In the genomic region with DNA sequence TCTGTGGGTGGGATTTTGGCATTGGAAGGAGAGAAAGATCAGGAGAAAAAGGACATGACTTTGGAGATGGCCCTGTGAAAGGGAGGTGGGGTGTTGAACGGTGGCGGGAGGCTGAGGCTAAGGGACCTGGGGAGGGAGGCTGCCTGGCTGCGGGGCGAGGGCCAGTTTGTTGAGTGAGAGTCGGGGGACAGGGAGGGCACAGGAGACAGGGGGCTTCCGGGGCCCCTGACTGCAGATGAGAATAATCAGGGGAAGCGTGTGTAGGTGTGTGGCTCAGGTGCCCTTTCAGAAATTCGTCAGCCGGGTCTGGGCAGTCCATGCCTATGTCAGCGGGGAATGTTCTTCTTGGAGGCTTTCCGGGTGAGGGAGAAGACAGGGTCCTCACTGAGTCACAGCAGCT, we compare ENCODE assay signal across 19 cellular contexts. TPM values are rescaled to one million over a fixed set of nuclear protein-coding genes. Genes with fewer than 3 reads are reported as not detected.
DNase-seq lines count a peak whose midpoint lies in the region; ATAC-seq and TF ChIP-seq lines count a peak whose summit lies in the region.
"Had no signal": no experiment of that assay in that cellular context is flagged by ENCODE, and none has a peak within 500 bp of the region (broad histone marks: within the 10 kb centered on the region; RNA-seq: fewer than 3 reads in every experiment).

No MANE protein-coding gene starts in this region.

- H3F3A ChIP-seq in GM23338 (replicated peaks; ENCODE audit: low read depth) (no peaks in the 10 kb centered on the region), smooth muscle cell (ENCODE audit: low read depth) (no peaks in the 10 kb centered on the region)

- no peaks in the 10 kb centered on the region for H3K9me3 Mint-ChIP-seq in GM23338
- H3K9me3 Mint-ChIP-seq in brain, result no peaks in the 10 kb centered on the region
- H3K9me3 Mint-ChIP-seq in nephron progenitor cell, result no peaks in the 10 kb centered on the region
- no peaks in the 10 kb centered on the region for H3K9me3 Mint-ChIP-seq in stimulated activated memory B cell treated with anti-CD40 and anti-IgM and Interleukin-4, amounts not matched to agents 10 μg/mL and 1 μg/mL and 100 μg/mL, for 72 hours

- no peaks in the 10 kb centered on the region for H3K9me3 ChIP-seq in smooth muscle cell (replicated peaks; ENCODE audit: low read depth)
- H3K9me3 ChIP-seq: HAP-1 had no signal

- H3K36me3 ChIP-seq in GM23338 (ENCODE audit: insufficient read depth), result no peaks in the 10 kb centered on the region
- no peaks in the 10 kb centered on the region for H3K36me3 ChIP-seq in smooth muscle cell (ENCODE audit: low read depth)
- H3K36me3 ChIP-seq: HAP-1 had no signal

- no peak overlapping the region for H3K27ac ChIP-seq in GM23338 (ENCODE audit: low read depth)
- peak overlapping the region; percentile 71 for H3K27ac ChIP-seq in smooth muscle cell (ENCODE audit: low read depth)

- no peak for DNase-seq in GM23338 (ENCODE audit: low spot score)
- no peak for DNase-seq in nephron progenitor cell
- DNase-seq in smooth muscle cell (lab: John Stamatoyannopoulos, UW; ENCODE audit: unreplicated experiment), result no peak
- no peak for DNase-seq in activated CD4-positive, alpha-beta T cell treated with anti-CD3 and anti-CD28 coated beads, Interleukin-2, amount 50 U/mL, for 1 hour
- DNase-seq in GF-D8 (lab: John Stamatoyannopoulos, UW), result no peak
- DNase-seq: DMS79 treated with DMSO at 0.1 percent for 48 hours, Karpas-422, NCI-H1417 treated with DMSO at 0.1 percent for 48 hours, NCI-H187 treated with DMSO at 0.1 percent for 48 hours, NCI-H2227 treated with DMSO at 0.1 percent for 48 hours, NCI-H524, PC-3, RPMI8226, SIG-M5 had no signal

- H3K9me2 ChIP-seq in GM23338 (ENCODE audit: insufficient read depth), result no peaks in the 10 kb centered on the region

- TF ChIP-seq CTCF in GM23338 (conservative IDR thresholded peaks at IDR 0.05; ENCODE audit: low read depth in 2 of 2) (no peak), brain (conservative IDR thresholded peaks at IDR 0.05) (no peak), nephron progenitor cell (IDR thresholded peaks at IDR 0.05) (no peak), smooth muscle cell (IDR thresholded peaks at IDR 0.05; ENCODE audit: borderline replicate concordance, insufficient read depth, poor library complexity, severe bottlenecking) (no peak)

- peak overlapping the region; percentile 69 for H3K9ac ChIP-seq in smooth muscle cell (ENCODE audit: low read depth)

- H3K4me3 Mint-ChIP-seq in GM23338, result no peak overlapping the region
- no peak overlapping the region for H3K4me3 Mint-ChIP-seq in brain
- no peak overlapping the region for H3K4me3 Mint-ChIP-seq in nephron progenitor cell
- H3K4me3 Mint-ChIP-seq in stimulated activated memory B cell treated with anti-CD40 and anti-IgM and Interleukin-4, amounts not matched to agents 10 μg/mL and 1 μg/mL and 100 μg/mL, for 72 hours, result no peak overlapping the region
- H3K4me3 Mint-ChIP-seq: IgD-negative memory B cell had no signal

- H3K27ac Mint-ChIP-seq in GM23338 (no peak overlapping the region), brain (peak overlapping the region in 4 of 5 experiments; percentile 39 to 91 (median 82)), nephron progenitor cell (peak overlapping the region; percentile 53)
- H3K27ac Mint-ChIP-seq in stimulated activated memory B cell treated with anti-CD40 and anti-IgM and Interleukin-4, amounts not matched to agents 10 μg/mL and 1 μg/mL and 100 μg/mL, for 72 hours, result no peak overlapping the region

- H3K4me1 Mint-ChIP-seq in GM23338, result peaks cover 3% of the 10 kb centered on the region; the same call in 1 of the 3 replicates
- H3K4me1 Mint-ChIP-seq in brain, result peaks cover 23% of the 10 kb centered on the region
- H3K4me1 Mint-ChIP-seq in nephron progenitor cell, result peaks cover 41% of the 10 kb centered on the region
- H3K4me1 Mint-ChIP-seq in stimulated activated memory B cell treated with anti-CD40 and anti-IgM and Interleukin-4, amounts not matched to agents 10 μg/mL and 1 μg/mL and 100 μg/mL, for 72 hours, result peaks cover 11% of the 10 kb centered on the region
- H3K4me1 Mint-ChIP-seq: IgD-negative memory B cell had no signal

- H3K27me3 ChIP-seq in GM23338 (ENCODE audit: insufficient read depth), result no peaks in the 10 kb centered on the region
- H3K27me3 ChIP-seq in smooth muscle cell (ENCODE audit: low read depth), result no peaks in the 10 kb centered on the region

- H3K27me3 Mint-ChIP-seq in GM23338 (ENCODE audit: insufficient read depth, low read depth, poor library complexity) (peaks cover 1% of the 10 kb centered on the region), brain (no peaks in the 10 kb centered on the region), nephron progenitor cell (ENCODE audit: low read depth, poor library complexity) (peaks cover 13% of the 10 kb centered on the region)
- peaks cover 23% of the 10 kb centered on the region for H3K27me3 Mint-ChIP-seq in stimulated activated memory B cell treated with anti-CD40 and anti-IgM and Interleukin-4, amounts not matched to agents 10 μg/mL and 1 μg/mL and 100 μg/mL, for 72 hours
- H3K27me3 Mint-ChIP-seq: IgD-negative memory B cell had no signal

- H4K20me1 ChIP-seq in GM23338 (replicated peaks; ENCODE audit: insufficient read depth) (no peaks in the 10 kb centered on the region), smooth muscle cell (ENCODE audit: low read depth) (no peaks in the 10 kb centered on the region)

- no peak for ATAC-seq in GM23338
- ATAC-seq in stimulated activated memory B cell treated with anti-CD40 and anti-IgM and Interleukin-4, amounts not matched to agents 10 μg/mL and 1 μg/mL and 100 μg/mL, for 72 hours, result no peak
- ATAC-seq: PC-3 had no signal

- H3K79me2 ChIP-seq in GM23338 (replicated peaks; ENCODE audit: insufficient read depth) (no peaks in the 10 kb centered on the region), smooth muscle cell (ENCODE audit: low read depth) (no peaks in the 10 kb centered on the region)

- WGBS in smooth muscle cell (ENCODE audit: low lambda C conversion rate), result 59% methylated on average over 5 of the region's 11 CpGs

- H3K36me3 Mint-ChIP-seq in GM23338 (ENCODE audit: low read depth), result no peaks in the 10 kb centered on the region
- no peaks in the 10 kb centered on the region for H3K36me3 Mint-ChIP-seq in brain
- H3K36me3 Mint-ChIP-seq in nephron progenitor cell (ENCODE audit: low read depth), result no peaks in the 10 kb centered on the region
- no peaks in the 10 kb centered on the region for H3K36me3 Mint-ChIP-seq in stimulated activated memory B cell treated with anti-CD40 and anti-IgM and Interleukin-4, amounts not matched to agents 10 μg/mL and 1 μg/mL and 100 μg/mL, for 72 hours
- H3K36me3 Mint-ChIP-seq: IgD-negative memory B cell had no signal

- H3K4me1 ChIP-seq in GM23338 (ENCODE audit: insufficient read depth) (no peaks in the 10 kb centered on the region), smooth muscle cell (ENCODE audit: low read depth) (peaks cover 7% of the 10 kb centered on the region)
- H3K4me1 ChIP-seq: HAP-1 had no signal

- H3K4me3 ChIP-seq in GM23338, result no peak overlapping the region
- no peak overlapping the region for H3K4me3 ChIP-seq in smooth muscle cell
- H3K4me3 ChIP-seq: HAP-1 had no signal

- H3K4me2 ChIP-seq in GM23338, result no peak overlapping the region
- peak overlapping the region; percentile 49 for H3K4me2 ChIP-seq in smooth muscle cell

- H2AFZ ChIP-seq in GM23338, result 0 out of 2 replicates have a peak overlapping the region, but pooled peaks have one; percentile 38
- H2AFZ ChIP-seq in smooth muscle cell (ENCODE audit: low read depth), result peak overlapping the region; percentile 75

TF ChIP-seq in GM23338, 12 proteins besides CTCF, POLR2A, EP300 and RAD21 (continues in another document):
- TF ChIP-seq ZNF331 (CRISPR knock-in tag; IDR thresholded peaks at IDR 0.05; ENCODE audit: low read depth), result no peak
- TF ChIP-seq, protein P1, sequence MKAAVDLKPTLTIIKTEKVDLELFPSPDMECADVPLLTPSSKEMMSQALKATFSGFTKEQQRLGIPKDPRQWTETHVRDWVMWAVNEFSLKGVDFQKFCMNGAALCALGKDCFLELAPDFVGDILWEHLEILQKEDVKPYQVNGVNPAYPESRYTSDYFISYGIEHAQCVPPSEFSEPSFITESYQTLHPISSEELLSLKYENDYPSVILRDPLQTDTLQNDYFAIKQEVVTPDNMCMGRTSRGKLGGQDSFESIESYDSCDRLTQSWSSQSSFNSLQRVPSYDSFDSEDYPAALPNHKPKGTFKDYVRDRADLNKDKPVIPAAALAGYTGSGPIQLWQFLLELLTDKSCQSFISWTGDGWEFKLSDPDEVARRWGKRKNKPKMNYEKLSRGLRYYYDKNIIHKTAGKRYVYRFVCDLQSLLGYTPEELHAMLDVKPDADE (IDR thresholded peaks at IDR 0.05), result no peak
- TF ChIP-seq ZNF114 (CRISPR knock-in tag; IDR thresholded peaks at IDR 0.05), result no peak
- TF ChIP-seq JUNB (IDR thresholded peaks at IDR 0.05; ENCODE audit: unreplicated experiment), result no peak
- TF ChIP-seq NANOG (IDR thresholded peaks at IDR 0.05; ENCODE audit: borderline replicate concordance), result no peak
- TF ChIP-seq CREB1 (CRISPR knock-in tag; IDR thresholded peaks at IDR 0.05; ENCODE audit: low read depth), result no peak

RNA-seq across cellular contexts. Expression of a gene that starts 52.2 kb away (rescaled TPM):
- 0.21 TPM in 1 of 2 replicates, not detected in the other for total RNA-seq in GM23338 (2014; rRNA removed; shearing (Covaris generic))
- 0.23 TPM in 1 of 2 replicates, not detected in the other for polyA plus RNA-seq in GM23338 (2016; fragmentation: Nextera tagmentation; extraction: Ambion mirVana)
- polyA plus RNA-seq in brain (ENCODE audit: insufficient read depth, low read depth, low replicate concordance), result 0.17 TPM
- total RNA-seq in smooth muscle cell, result not detected in 2 replicates
- 0.05 TPM in 1 of 2 replicates, not detected in the other for polyA plus RNA-seq in smooth muscle cell
- total RNA-seq: MCF 10A, PC-3 had no signal
- polyA plus RNA-seq: IgD-negative memory B cell had no signal

Comparison
In these comparisons a context has a peak if more than half of its experiments do, and no peak if none do; other contexts are left out.
1. H3K27ac Mint-ChIP-seq: peak in brain (4 of 5) and nephron progenitor cell (single experiment); none in GM23338 (single experiment) and stimulated activated memory B cell treated with anti-CD40 and anti-IgM and Interleukin-4, amounts not matched to agents 10 μg/mL and 1 μg/mL and 100 μg/mL, for 72 hours (single experiment).